In genomic region chr11:68659158-68659921, GRCh38 we compare ENCODE assay signal across 8 cellular contexts. TPM values are rescaled to one million over a fixed set of nuclear protein-coding genes. Genes with fewer than 3 reads are reported as not detected.
DNase-seq lines count a peak whose midpoint lies in the region; ATAC-seq and TF ChIP-seq lines count a peak whose summit lies in the region.

No MANE protein-coding gene starts in this region.

- TF ChIP-seq CTCF in osteoblast (IDR thresholded peaks at IDR 0.05; ENCODE audit: extremely low read depth, low read depth, low read length) (no peak), endodermal cell (conservative IDR thresholded peaks at IDR 0.05) (no peak)

- peak overlapping the region; percentile 66 for H3K4me2 ChIP-seq in osteoblast (ENCODE audit: insufficient read depth, low read length)

- H3K27me3 ChIP-seq in osteoblast (ENCODE audit: insufficient read depth, low read length) (peaks cover 76% of the 10 kb centered on the region), endodermal cell (ENCODE audit: control insufficient read depth, insufficient read depth, low read length, poor library complexity, severe bottlenecking) (no peaks in the 10 kb centered on the region)

- peak overlapping the region; percentile 14 for H3K4me3 ChIP-seq in osteoblast (ENCODE audit: insufficient read depth, low read length)
- H3K4me3 ChIP-seq in endodermal cell (ENCODE audit: low read length), result no peak overlapping the region

- CTCF ChIA-PET in activated CD8-positive, alpha-beta memory T cell treated with anti-CD3 and anti-CD28 coated beads, Interleukin-2, amount 10 ng/mL, durations not matched to agents 7 days and 5 days (lab: Charles Lee), result no interaction called here

- H3K27ac ChIP-seq in osteoblast (ENCODE audit: low read depth, low read length) (peak overlapping the region; percentile 17), endodermal cell (ENCODE audit: low read depth, low read length) (no peak overlapping the region)

- H3K27me3 Mint-ChIP-seq in endodermal cell (ENCODE audit: insufficient read depth), result peaks cover 4% of the 10 kb centered on the region
- peaks cover 3% of the 10 kb centered on the region for H3K27me3 Mint-ChIP-seq in activated CD8-positive, alpha-beta memory T cell treated with anti-CD3 and anti-CD28 coated beads, Interleukin-2, amount 10 ng/mL, durations not matched to agents 7 days and 5 days
- H3K27me3 Mint-ChIP-seq in activated naive CD8-positive, alpha-beta T cell treated with anti-CD3 and anti-CD28 coated beads, Interleukin-2, amount 50 U/mL, for 24 hours, result no peaks in the 10 kb centered on the region

- no peak overlapping the region for H3K4me3 Mint-ChIP-seq in endodermal cell
- no peak overlapping the region for H3K4me3 Mint-ChIP-seq in activated CD8-positive, alpha-beta memory T cell treated with anti-CD3 and anti-CD28 coated beads, Interleukin-2, amount 10 ng/mL, durations not matched to agents 7 days and 5 days
- no peak overlapping the region for H3K4me3 Mint-ChIP-seq in activated naive CD8-positive, alpha-beta T cell treated with anti-CD3 and anti-CD28 coated beads, Interleukin-2, amount 50 U/mL, for 24 hours

- no peak overlapping the region for H3K27ac Mint-ChIP-seq in endodermal cell
- H3K27ac Mint-ChIP-seq in activated CD8-positive, alpha-beta memory T cell treated with anti-CD3 and anti-CD28 coated beads, Interleukin-2, amount 10 ng/mL, durations not matched to agents 7 days and 5 days, result no peak overlapping the region
- H3K27ac Mint-ChIP-seq in activated naive CD8-positive, alpha-beta T cell treated with anti-CD3 and anti-CD28 coated beads, Interleukin-2, amount 50 U/mL, for 24 hours, result no peak overlapping the region

- H3K4me1 ChIP-seq in osteoblast (ENCODE audit: insufficient read depth, low read length) (peaks cover 13% of the 10 kb centered on the region), endodermal cell (ENCODE audit: control insufficient read depth, insufficient read depth, low read length) (no peaks in the 10 kb centered on the region)

- WGBS in endodermal cell (ENCODE audit: insufficient coverage in 1 of 2, insufficient read length in 1 of 2), 2 experiments, result 81 to 89% methylated on average over 11 to 22 of the region's 22 CpGs

- peak; percentile 96 for DNase-seq in EL
- DNase-seq in NCI-H345 treated with DMSO at 0.1 percent for 48 hours (lab: John Stamatoyannopoulos, UW; ENCODE audit: unreplicated experiment), result peak; percentile 97
- DNase-seq in epidermal melanocyte (ENCODE audit: insufficient read length, low spot score), result peak; percentile 82
- DNase-seq in osteoblast (ENCODE audit: insufficient read length, low spot score, missing footprints), result peak; percentile 99
- no peak for DNase-seq in NAMALWA (ENCODE audit: low spot score)
- no peak for DNase-seq in endodermal cell
- DNase-seq in activated CD8-positive, alpha-beta memory T cell treated with anti-CD3 and anti-CD28 coated beads, Interleukin-2, amount 10 ng/mL, durations not matched to agents 7 days and 5 days, result no peak
- DNase-seq in activated naive CD8-positive, alpha-beta T cell treated with anti-CD3 and anti-CD28 coated beads, Interleukin-2, amount 50 U/mL, for 24 hours, result no peak

- peaks cover 5% of the 10 kb centered on the region for H4K20me1 ChIP-seq in osteoblast (ENCODE audit: insufficient read depth, low read length)

- no peak for ATAC-seq in activated CD8-positive, alpha-beta memory T cell treated with anti-CD3 and anti-CD28 coated beads, Interleukin-2, amount 10 ng/mL, durations not matched to agents 7 days and 5 days
- ATAC-seq in activated naive CD8-positive, alpha-beta T cell treated with anti-CD3 and anti-CD28 coated beads, Interleukin-2, amount 50 U/mL, for 24 hours, result no peak

- no peaks in the 10 kb centered on the region for H3K4me1 Mint-ChIP-seq in endodermal cell
- no peaks in the 10 kb centered on the region for H3K4me1 Mint-ChIP-seq in activated CD8-positive, alpha-beta memory T cell treated with anti-CD3 and anti-CD28 coated beads, Interleukin-2, amount 10 ng/mL, durations not matched to agents 7 days and 5 days
- no peaks in the 10 kb centered on the region for H3K4me1 Mint-ChIP-seq in activated naive CD8-positive, alpha-beta T cell treated with anti-CD3 and anti-CD28 coated beads, Interleukin-2, amount 50 U/mL, for 24 hours

- peaks cover 2% of the 10 kb centered on the region for H3K9me3 ChIP-seq in osteoblast (ENCODE audit: low read depth, low read length)
- H3K9me3 ChIP-seq in endodermal cell (ENCODE audit: control insufficient read depth, low read length), result peaks cover 10% of the 10 kb centered on the region

- H3K36me3 Mint-ChIP-seq in endodermal cell (ENCODE audit: low read depth), result no peaks in the 10 kb centered on the region
- no peaks in the 10 kb centered on the region for H3K36me3 Mint-ChIP-seq in activated CD8-positive, alpha-beta memory T cell treated with anti-CD3 and anti-CD28 coated beads, Interleukin-2, amount 10 ng/mL, durations not matched to agents 7 days and 5 days
- H3K36me3 Mint-ChIP-seq in activated naive CD8-positive, alpha-beta T cell treated with anti-CD3 and anti-CD28 coated beads, Interleukin-2, amount 50 U/mL, for 24 hours (ENCODE audit: low read depth), result no peaks in the 10 kb centered on the region

- H3K36me3 ChIP-seq in osteoblast (ENCODE audit: insufficient read depth, low read length) (no peaks in the 10 kb centered on the region), endodermal cell (ENCODE audit: control insufficient read depth, insufficient read depth, low read length) (no peaks in the 10 kb centered on the region)

- H3K79me2 ChIP-seq in osteoblast (ENCODE audit: insufficient read depth, low read length), result no peaks in the 10 kb centered on the region

- no peak overlapping the region for H3K9ac ChIP-seq in endodermal cell (ENCODE audit: extremely low read depth, low read length, poor library complexity, severe bottlenecking)

- H2AFZ ChIP-seq in osteoblast (ENCODE audit: low read length), result no peak overlapping the region

- peaks cover 16% of the 10 kb centered on the region for H3K9me3 Mint-ChIP-seq in endodermal cell
- no peaks in the 10 kb centered on the region for H3K9me3 Mint-ChIP-seq in activated CD8-positive, alpha-beta memory T cell treated with anti-CD3 and anti-CD28 coated beads, Interleukin-2, amount 10 ng/mL, durations not matched to agents 7 days and 5 days (ENCODE audit: low read depth)
- no peaks in the 10 kb centered on the region for H3K9me3 Mint-ChIP-seq in activated naive CD8-positive, alpha-beta T cell treated with anti-CD3 and anti-CD28 coated beads, Interleukin-2, amount 50 U/mL, for 24 hours

RNA-seq across cellular contexts. Expression of gene GAL, which starts 25.0 kb away (rescaled TPM):
- not detected in 2 replicates for total RNA-seq in osteoblast
- 100 to 1,000 TPM in 1 of 2 donors, 10 to 100 TPM in 1; 98.9 to 166 TPM for total RNA-seq in endodermal cell
- 67.5 TPM for polyA plus RNA-seq in endodermal cell (2013, experiment 1 of 2)
- polyA plus RNA-seq in endodermal cell (2013, experiment 2 of 2), result 57.8 TPM
- not detected for total RNA-seq in activated CD8-positive, alpha-beta memory T cell treated with anti-CD3 and anti-CD28 coated beads, Interleukin-2, amount 10 ng/mL, durations not matched to agents 7 days and 5 days

Comparison
In these comparisons a context has a peak if more than half of its experiments do, and no peak if none do; other contexts are left out.
1. DNase-seq: peak in EL (single experiment), NCI-H345 treated with DMSO at 0.1 percent for 48 hours (single experiment), epidermal melanocyte (single experiment) and osteoblast (single experiment); none in NAMALWA (single experiment), endodermal cell (single experiment), activated CD8-positive, alpha-beta memory T cell treated with anti-CD3 and anti-CD28 coated beads, Interleukin-2, amount 10 ng/mL, durations not matched to agents 7 days and 5 days (single experiment) and activated naive CD8-positive, alpha-beta T cell treated with anti-CD3 and anti-CD28 coated beads, Interleukin-2, amount 50 U/mL, for 24 hours (single experiment).
2. RNA of gene GAL, which starts 25.0 kb away (total RNA-seq): 98.9 to 166 TPM in endodermal cell; not detected in activated CD8-positive, alpha-beta memory T cell treated with anti-CD3 and anti-CD28 coated beads, Interleukin-2, amount 10 ng/mL, durations not matched to agents 7 days and 5 days and not detected in osteoblast; every median in the first group is over 10 times any median in the second.